8 cellular contexts compared by ENCODE assay signal in genomic region chr2:237026981-237027711, GRCh38. TPM values are rescaled to one million over a fixed set of nuclear protein-coding genes. Genes with fewer than 3 reads are reported as not detected.
DNase-seq lines count a peak whose midpoint lies in the region; ATAC-seq lines count a peak whose summit lies in the region.

No MANE protein-coding gene starts in this region.

- DNase-seq in CMK (ENCODE audit: low read depth) (peak; percentile 12), NCI-H748 treated with DMSO at 0.1 percent for 48 hours (lab: John Stamatoyannopoulos, UW) (peak; percentile 55), activated T-cell treated with anti-CD3 and anti-CD28 coated beads for 48 hours (ENCODE audit: low read depth) (peak; percentile 23), fibroblast of the conjunctiva (ENCODE audit: low read depth) (peak; percentile 68), non-pigmented ciliary epithelial cell (ENCODE audit: low read depth) (peak; percentile 35), ureter (ENCODE audit: low spot score) (peak; percentile 83)

- ATAC-seq in HG03159 (IDR thresholded peaks at IDR 0.05; ENCODE audit: unreplicated experiment) (peak; percentile 70), HG02938 (IDR thresholded peaks at IDR 0.05; ENCODE audit: unreplicated experiment) (no peak)

RNA-seq across cellular contexts. Expression of gene COPS8, which starts 58.5 kb away (rescaled TPM):
- 46.1 TPM for total RNA-seq in ureter

Comparison
In these comparisons a context has a peak if more than half of its experiments do, and no peak if none do; other contexts are left out.
1. DNase-seq: peak in every context shown above with its lines; median percentile 83 in ureter; 68 in fibroblast of the conjunctiva; 55 in NCI-H748 treated with DMSO at 0.1 percent for 48 hours; 35 in non-pigmented ciliary epithelial cell; 23 in activated T-cell treated with anti-CD3 and anti-CD28 coated beads for 48 hours; 12 in CMK.